In genomic region chr10:43689955-43690771, GRCh38 we compare ENCODE assay signal across 8 cellular contexts. TPM values are rescaled to one million over a fixed set of nuclear protein-coding genes. Genes with fewer than 3 reads are reported as not detected.
A peak's percentile ranks its signal among the peaks of the same experiment; 100 is the strongest.
DNase-seq lines count a peak whose midpoint lies in the region; ATAC-seq and TF ChIP-seq lines count a peak whose summit lies in the region.

No MANE protein-coding gene starts in this region.

- H3K4me3 ChIP-seq in CD8-positive, alpha-beta memory T cell (ENCODE audit: low read length) = peak overlapping the region; percentile 91
- peak overlapping the region; percentile 62 for H3K4me3 ChIP-seq in fibroblast of villous mesenchyme (ENCODE audit: low read depth, low read length)

- H3K4me3 Mint-ChIP-seq in CD8-positive, alpha-beta memory T cell = peak overlapping the region; percentile 88 to 95 (median 92)
- peak overlapping the region; percentile 88 for H3K4me3 Mint-ChIP-seq in neural crest cell
- peak overlapping the region; percentile 82 for H3K4me3 Mint-ChIP-seq in stimulated activated naive CD8-positive, alpha-beta T cell treated with anti-CD3 and anti-CD28 coated beads, Interleukin-15, Interleukin-2, amounts not matched to agents 100 ng/mL and 50 ng/mL, for 24 hours

- no peaks in the 10 kb centered on the region for H3K9me3 ChIP-seq in CD8-positive, alpha-beta memory T cell (ENCODE audit: low read length)

- no peaks in the 10 kb centered on the region for H3K36me3 ChIP-seq in CD8-positive, alpha-beta memory T cell (ENCODE audit: insufficient read depth, low read length)

- CTCF ChIA-PET in CD8-positive, alpha-beta memory T cell (lab: Charles Lee) = interaction anchor here (0.5 to 3.3 kb wide), 30 partner anchors 9 to 1166 kb away, joined by 3 to 24 read pairs (median 4); partner anchors contain the start of gene ZNF32

- peak; percentile 73 to 85 (median 80) for DNase-seq in CD8-positive, alpha-beta memory T cell
- DNase-seq in RPMI8226 = peak; percentile 67
- peak; percentile 82 for DNase-seq in activated gamma-delta T cell treated with Interleukin-2 at 50 U/mL for 16 hours
- peak; percentile 79 for DNase-seq in fibroblast of villous mesenchyme (ENCODE audit: low read depth)
- peak; percentile 87 for DNase-seq in neural crest cell (ENCODE audit: low read depth, low spot score)

- H3K27ac ChIP-seq in CD8-positive, alpha-beta memory T cell (ENCODE audit: low read depth, low read length) = peak overlapping the region; percentile 45

- H3K4me1 ChIP-seq in CD8-positive, alpha-beta memory T cell (ENCODE audit: insufficient read depth, low read length) = no peaks in the 10 kb centered on the region

- ATAC-seq in GM19438 (IDR thresholded peaks at IDR 0.05; ENCODE audit: low read depth, unreplicated experiment) (peak; percentile 98), HG03558 (IDR thresholded peaks at IDR 0.05; ENCODE audit: extremely low read depth, unreplicated experiment) (peak; percentile 98)

- POLR2A ChIA-PET in CD8-positive, alpha-beta memory T cell (lab: Charles Lee) = interaction anchor here (1.2 kb wide), 1 partner anchor 41 kb away, joined by 3 read pairs; the partner anchor contains the start of gene ZNF32

- peak overlapping the region in 5 of 8 donors; percentile 65 to 97 (median 78) for H3K27ac Mint-ChIP-seq in CD8-positive, alpha-beta memory T cell
- peak overlapping the region; percentile 90 for H3K27ac Mint-ChIP-seq in neural crest cell (ENCODE audit: unreplicated experiment)
- H3K27ac Mint-ChIP-seq in stimulated activated naive CD8-positive, alpha-beta T cell treated with anti-CD3 and anti-CD28 coated beads, Interleukin-15, Interleukin-2, amounts not matched to agents 100 ng/mL and 50 ng/mL, for 24 hours = no peak overlapping the region

- TF ChIP-seq CTCF in fibroblast of villous mesenchyme (IDR thresholded peaks at IDR 0.05; ENCODE audit: insufficient read depth, low read depth, low read length) (peak; percentile 91), neural crest cell (conservative IDR thresholded peaks at IDR 0.05) (peak; percentile 97)

- peaks cover 0 to 5% (median 0%) of the 10 kb centered on the region in 3 donors for H3K36me3 Mint-ChIP-seq in CD8-positive, alpha-beta memory T cell
- H3K36me3 Mint-ChIP-seq in neural crest cell (ENCODE audit: low read depth) = no peaks in the 10 kb centered on the region
- no peaks in the 10 kb centered on the region for H3K36me3 Mint-ChIP-seq in stimulated activated naive CD8-positive, alpha-beta T cell treated with anti-CD3 and anti-CD28 coated beads, Interleukin-15, Interleukin-2, amounts not matched to agents 100 ng/mL and 50 ng/mL, for 24 hours (ENCODE audit: low read depth)

- H3K9me3 Mint-ChIP-seq in CD8-positive, alpha-beta memory T cell = no peaks in the 10 kb centered on the region
- H3K9me3 Mint-ChIP-seq in neural crest cell = no peaks in the 10 kb centered on the region
- no peaks in the 10 kb centered on the region for H3K9me3 Mint-ChIP-seq in stimulated activated naive CD8-positive, alpha-beta T cell treated with anti-CD3 and anti-CD28 coated beads, Interleukin-15, Interleukin-2, amounts not matched to agents 100 ng/mL and 50 ng/mL, for 24 hours

- peaks cover 3 to 12% (median 11%) of the 10 kb centered on the region in 3 donors for H3K4me1 Mint-ChIP-seq in CD8-positive, alpha-beta memory T cell
- H3K4me1 Mint-ChIP-seq in neural crest cell = peaks cover 20% of the 10 kb centered on the region
- H3K4me1 Mint-ChIP-seq in stimulated activated naive CD8-positive, alpha-beta T cell treated with anti-CD3 and anti-CD28 coated beads, Interleukin-15, Interleukin-2, amounts not matched to agents 100 ng/mL and 50 ng/mL, for 24 hours (ENCODE audit: low read depth) = peaks cover 14% of the 10 kb centered on the region

- no peaks in the 10 kb centered on the region for H3K27me3 ChIP-seq in CD8-positive, alpha-beta memory T cell (ENCODE audit: insufficient read depth, low read length, poor library complexity, severe bottlenecking)

- H3K27me3 Mint-ChIP-seq in CD8-positive, alpha-beta memory T cell = peaks cover 12 to 19% of the 10 kb centered on the region in 2 donors
- H3K27me3 Mint-ChIP-seq in neural crest cell (ENCODE audit: low read depth) = peaks cover 37% of the 10 kb centered on the region
- H3K27me3 Mint-ChIP-seq in stimulated activated naive CD8-positive, alpha-beta T cell treated with anti-CD3 and anti-CD28 coated beads, Interleukin-15, Interleukin-2, amounts not matched to agents 100 ng/mL and 50 ng/mL, for 24 hours = peaks cover 40% of the 10 kb centered on the region

RNA-seq across cellular contexts. Expression of gene ZNF32, which starts 41.5 kb away (rescaled TPM):
- 10 to 100 TPM; 17.4 to 17.7 TPM for total RNA-seq in CD8-positive, alpha-beta memory T cell
- 86.3 TPM for polyA plus RNA-seq in CD8-positive, alpha-beta memory T cell
- total RNA-seq in fibroblast of villous mesenchyme (29.0 and 30.7 TPM in 2 replicates), neural crest cell (37.7 and 39.9 TPM in 2 replicates)

Comparison
In these comparisons a context has a peak if more than half of its experiments do, and no peak if none do; other contexts are left out.
1. Peak in every context shown above with its lines: DNase-seq, ATAC-seq, H3K4me3 ChIP-seq and H3K27ac ChIP-seq.